Comparison of ENCODE assay signal across 1 cellular context in the genomic region with DNA sequence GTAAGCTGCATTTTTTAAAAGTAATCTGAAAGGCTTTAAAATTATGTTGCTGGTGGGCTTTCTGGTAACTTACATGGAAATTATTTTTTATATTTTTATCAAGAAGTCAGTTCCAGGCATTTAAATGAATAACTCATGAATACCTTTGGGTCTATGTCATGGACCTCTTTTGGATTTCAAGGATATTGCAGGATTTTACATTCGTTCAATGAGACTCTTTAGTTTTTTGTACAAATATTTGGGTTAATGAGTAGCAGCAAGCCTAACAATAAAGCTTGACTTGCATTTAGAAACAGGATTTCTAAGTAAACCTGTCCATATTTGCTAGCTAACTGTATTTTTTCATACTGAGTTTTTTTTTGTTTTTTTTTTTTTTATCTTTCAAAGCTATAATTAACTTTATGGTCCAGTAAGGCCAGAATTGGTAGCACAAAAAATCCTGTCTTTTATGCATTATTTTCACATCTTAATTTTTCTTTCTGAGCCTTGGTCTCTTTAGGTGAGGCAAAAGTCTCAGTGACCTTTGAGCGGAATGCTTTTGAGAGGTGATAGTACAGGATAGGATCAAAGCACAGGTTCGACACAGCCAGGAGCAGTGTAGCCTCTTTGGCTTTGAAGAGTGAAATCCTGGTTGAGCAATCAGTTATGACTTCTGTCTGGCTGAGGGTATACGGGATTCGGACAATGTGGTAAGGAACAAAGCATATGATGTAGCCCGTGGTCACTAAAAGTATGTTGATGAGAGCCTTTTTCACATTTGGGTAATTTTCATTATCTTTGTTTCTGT.
TF ChIP-seq lines count a peak whose summit lies in the region.

No MANE protein-coding gene starts in this region.

TF ChIP-seq in HepG2, 621 proteins besides CTCF, POLR2A, EP300 and RAD21 (continued from another document and continues in another):
- TF ChIP-seq, protein P1, sequence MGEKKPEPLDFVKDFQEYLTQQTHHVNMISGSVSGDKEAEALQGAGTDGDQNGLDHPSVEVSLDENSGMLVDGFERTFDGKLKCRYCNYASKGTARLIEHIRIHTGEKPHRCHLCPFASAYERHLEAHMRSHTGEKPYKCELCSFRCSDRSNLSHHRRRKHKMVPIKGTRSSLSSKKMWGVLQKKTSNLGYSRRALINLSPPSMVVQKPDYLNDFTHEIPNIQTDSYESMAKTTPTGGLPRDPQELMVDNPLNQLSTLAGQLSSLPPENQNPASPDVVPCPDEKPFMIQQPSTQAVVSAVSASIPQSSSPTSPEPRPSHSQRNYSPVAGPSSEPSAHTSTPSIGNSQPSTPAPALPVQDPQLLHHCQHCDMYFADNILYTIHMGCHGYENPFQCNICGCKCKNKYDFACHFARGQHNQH (CRISPR knock-in tag; IDR thresholded peaks at IDR 0.05) = peak; percentile 95; the same call in 1 of the 2 replicates
- TF ChIP-seq GABPA (IDR thresholded peaks at IDR 0.05; ENCODE audit: low read depth, low read length) (no peak), GABPA (CRISPR knock-in tag; IDR thresholded peaks at IDR 0.05; ENCODE audit: low read depth) (0 out of 2 replicates have a peak, but pooled peaks have one; percentile 32), SP4 (CRISPR knock-in tag; IDR thresholded peaks at IDR 0.05) (no peak), FOSL2 (CRISPR knock-in tag; IDR thresholded peaks at IDR 0.05) (peak; percentile 92), ELF3 (CRISPR knock-in tag; IDR thresholded peaks at IDR 0.05) (peak; percentile 79), ZNF576 (CRISPR knock-in tag; IDR thresholded peaks at IDR 0.05) (no peak), ZNF317 (CRISPR knock-in tag; IDR thresholded peaks at IDR 0.05) (peak; percentile 32; the same call in 1 of the 2 replicates), ZXDC (CRISPR knock-in tag; IDR thresholded peaks at IDR 0.05) (no peak), ZNF616 (CRISPR knock-in tag; IDR thresholded peaks at IDR 0.05; ENCODE audit: low read depth) (no peak), HMGXB4 (CRISPR knock-in tag; IDR thresholded peaks at IDR 0.05; ENCODE audit: borderline replicate concordance in 1 of 2, low read depth in 1 of 2) (peak in 1 of 2 experiments; percentile 53; a peak in 1 of 4 replicates), ZNF138 (CRISPR knock-in tag; IDR thresholded peaks at IDR 0.05; ENCODE audit: low read depth) (no peak), MNT (IDR thresholded peaks at IDR 0.05) (no peak), CEBPB (IDR thresholded peaks at IDR 0.05; ENCODE audit: borderline replicate concordance, low read depth, low read length) (peak; percentile 99), TOE1 (CRISPR knock-in tag; IDR thresholded peaks at IDR 0.05) (0 out of 2 replicates have a peak, but pooled peaks have one; percentile 30), YEATS4 (CRISPR knock-in tag; IDR thresholded peaks at IDR 0.05; ENCODE audit: borderline replicate concordance) (peak; percentile 44; the same call in 1 of the 2 replicates), ZNF382 (CRISPR knock-in tag; IDR thresholded peaks at IDR 0.05; ENCODE audit: borderline replicate concordance) (no peak), SPEN (CRISPR knock-in tag; IDR thresholded peaks at IDR 0.05; ENCODE audit: low read depth) (peak; percentile 64; the same call in 1 of the 2 replicates), FOXK1 (CRISPR knock-in tag; IDR thresholded peaks at IDR 0.05; ENCODE audit: borderline replicate concordance, low read depth) (peak; percentile 73; the same call in 1 of the 2 replicates), ZBTB3 (CRISPR knock-in tag; IDR thresholded peaks at IDR 0.05; ENCODE audit: borderline replicate concordance, low read depth) (no peak), IRF9 (CRISPR knock-in tag; IDR thresholded peaks at IDR 0.05; ENCODE audit: borderline replicate concordance) (no peak), ZMYM2 (CRISPR knock-in tag; IDR thresholded peaks at IDR 0.05) (peak; percentile 65; the same call in 1 of the 2 replicates), ZNF33A (CRISPR knock-in tag; IDR thresholded peaks at IDR 0.05; ENCODE audit: borderline replicate concordance) (0 out of 2 replicates have a peak, but pooled peaks have one; percentile 34), CSRNP2 (CRISPR knock-in tag; conservative IDR thresholded peaks at IDR 0.05; ENCODE audit: low read depth) (no peak), ZNF670 (CRISPR knock-in tag; IDR thresholded peaks at IDR 0.05; ENCODE audit: borderline replicate concordance) (0 out of 2 replicates have a peak, but pooled peaks have one; percentile 84), ZNF652 (CRISPR knock-in tag; IDR thresholded peaks at IDR 0.05; ENCODE audit: borderline replicate concordance, low read depth) (0 out of 2 replicates have a peak, but pooled peaks have one; percentile 37), RXRB (CRISPR knock-in tag; IDR thresholded peaks at IDR 0.05; ENCODE audit: borderline replicate concordance) (peak; percentile 90), SSRP1 (CRISPR knock-in tag; IDR thresholded peaks at IDR 0.05) (no peak), DMAP1 (CRISPR knock-in tag; IDR thresholded peaks at IDR 0.05) (peak; percentile 49; the same call in 1 of the 2 replicates), MZF1 (CRISPR knock-in tag; IDR thresholded peaks at IDR 0.05; ENCODE audit: borderline replicate concordance) (no peak), KLF16 (CRISPR knock-in tag; IDR thresholded peaks at IDR 0.05) (peak in 1 of 2 experiments; percentile 70; a peak in 1 of 4 replicates)
- TF ChIP-seq, protein P2, sequence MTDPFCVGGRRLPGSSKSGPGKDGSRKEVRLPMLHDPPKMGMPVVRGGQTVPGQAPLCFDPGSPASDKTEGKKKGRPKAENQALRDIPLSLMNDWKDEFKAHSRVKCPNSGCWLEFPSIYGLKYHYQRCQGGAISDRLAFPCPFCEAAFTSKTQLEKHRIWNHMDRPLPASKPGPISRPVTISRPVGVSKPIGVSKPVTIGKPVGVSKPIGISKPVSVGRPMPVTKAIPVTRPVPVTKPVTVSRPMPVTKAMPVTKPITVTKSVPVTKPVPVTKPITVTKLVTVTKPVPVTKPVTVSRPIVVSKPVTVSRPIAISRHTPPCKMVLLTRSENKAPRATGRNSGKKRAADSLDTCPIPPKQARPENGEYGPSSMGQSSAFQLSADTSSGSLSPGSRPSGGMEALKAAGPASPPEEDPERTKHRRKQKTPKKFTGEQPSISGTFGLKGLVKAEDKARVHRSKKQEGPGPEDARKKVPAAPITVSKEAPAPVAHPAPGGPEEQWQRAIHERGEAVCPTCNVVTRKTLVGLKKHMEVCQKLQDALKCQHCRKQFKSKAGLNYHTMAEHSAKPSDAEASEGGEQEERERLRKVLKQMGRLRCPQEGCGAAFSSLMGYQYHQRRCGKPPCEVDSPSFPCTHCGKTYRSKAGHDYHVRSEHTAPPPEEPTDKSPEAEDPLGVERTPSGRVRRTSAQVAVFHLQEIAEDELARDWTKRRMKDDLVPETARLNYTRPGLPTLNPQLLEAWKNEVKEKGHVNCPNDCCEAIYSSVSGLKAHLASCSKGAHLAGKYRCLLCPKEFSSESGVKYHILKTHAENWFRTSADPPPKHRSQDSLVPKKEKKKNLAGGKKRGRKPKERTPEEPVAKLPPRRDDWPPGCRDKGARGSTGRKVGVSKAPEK (CRISPR knock-in tag; IDR thresholded peaks at IDR 0.05; ENCODE audit: borderline replicate concordance) = no peak
- TF ChIP-seq, protein P3, sequence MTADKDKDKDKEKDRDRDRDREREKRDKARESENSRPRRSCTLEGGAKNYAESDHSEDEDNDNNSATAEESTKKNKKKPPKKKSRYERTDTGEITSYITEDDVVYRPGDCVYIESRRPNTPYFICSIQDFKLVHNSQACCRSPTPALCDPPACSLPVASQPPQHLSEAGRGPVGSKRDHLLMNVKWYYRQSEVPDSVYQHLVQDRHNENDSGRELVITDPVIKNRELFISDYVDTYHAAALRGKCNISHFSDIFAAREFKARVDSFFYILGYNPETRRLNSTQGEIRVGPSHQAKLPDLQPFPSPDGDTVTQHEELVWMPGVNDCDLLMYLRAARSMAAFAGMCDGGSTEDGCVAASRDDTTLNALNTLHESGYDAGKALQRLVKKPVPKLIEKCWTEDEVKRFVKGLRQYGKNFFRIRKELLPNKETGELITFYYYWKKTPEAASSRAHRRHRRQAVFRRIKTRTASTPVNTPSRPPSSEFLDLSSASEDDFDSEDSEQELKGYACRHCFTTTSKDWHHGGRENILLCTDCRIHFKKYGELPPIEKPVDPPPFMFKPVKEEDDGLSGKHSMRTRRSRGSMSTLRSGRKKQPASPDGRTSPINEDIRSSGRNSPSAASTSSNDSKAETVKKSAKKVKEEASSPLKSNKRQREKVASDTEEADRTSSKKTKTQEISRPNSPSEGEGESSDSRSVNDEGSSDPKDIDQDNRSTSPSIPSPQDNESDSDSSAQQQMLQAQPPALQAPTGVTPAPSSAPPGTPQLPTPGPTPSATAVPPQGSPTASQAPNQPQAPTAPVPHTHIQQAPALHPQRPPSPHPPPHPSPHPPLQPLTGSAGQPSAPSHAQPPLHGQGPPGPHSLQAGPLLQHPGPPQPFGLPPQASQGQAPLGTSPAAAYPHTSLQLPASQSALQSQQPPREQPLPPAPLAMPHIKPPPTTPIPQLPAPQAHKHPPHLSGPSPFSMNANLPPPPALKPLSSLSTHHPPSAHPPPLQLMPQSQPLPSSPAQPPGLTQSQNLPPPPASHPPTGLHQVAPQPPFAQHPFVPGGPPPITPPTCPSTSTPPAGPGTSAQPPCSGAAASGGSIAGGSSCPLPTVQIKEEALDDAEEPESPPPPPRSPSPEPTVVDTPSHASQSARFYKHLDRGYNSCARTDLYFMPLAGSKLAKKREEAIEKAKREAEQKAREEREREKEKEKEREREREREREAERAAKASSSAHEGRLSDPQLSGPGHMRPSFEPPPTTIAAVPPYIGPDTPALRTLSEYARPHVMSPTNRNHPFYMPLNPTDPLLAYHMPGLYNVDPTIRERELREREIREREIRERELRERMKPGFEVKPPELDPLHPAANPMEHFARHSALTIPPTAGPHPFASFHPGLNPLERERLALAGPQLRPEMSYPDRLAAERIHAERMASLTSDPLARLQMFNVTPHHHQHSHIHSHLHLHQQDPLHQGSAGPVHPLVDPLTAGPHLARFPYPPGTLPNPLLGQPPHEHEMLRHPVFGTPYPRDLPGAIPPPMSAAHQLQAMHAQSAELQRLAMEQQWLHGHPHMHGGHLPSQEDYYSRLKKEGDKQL (CRISPR knock-in tag; IDR thresholded peaks at IDR 0.05; ENCODE audit: low read depth) = peak; percentile 87
